Comparison of ENCODE assay signal across 15 cellular contexts in the genomic region with DNA sequence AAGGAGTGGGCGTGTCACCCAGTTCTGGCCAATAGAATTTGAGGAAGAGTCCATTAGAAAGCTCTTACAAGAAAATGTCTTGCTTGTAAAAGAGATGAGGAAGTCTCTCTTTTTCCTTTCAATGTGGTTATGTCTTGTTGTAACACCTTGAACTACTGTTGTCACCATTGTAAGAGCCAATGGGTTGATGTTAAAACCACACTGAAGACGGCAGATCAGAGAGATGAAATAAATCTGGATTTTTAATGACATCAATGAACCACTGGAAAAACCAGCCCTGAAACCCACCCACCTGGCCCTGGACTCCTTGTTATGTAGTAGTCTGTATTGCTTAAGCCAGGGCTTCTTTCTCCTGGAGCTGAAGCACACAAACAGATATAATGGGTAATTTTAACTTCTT.
DNase-seq lines count a peak whose midpoint lies in the region; ATAC-seq and TF ChIP-seq lines count a peak whose summit lies in the region.
"Had no signal": no experiment of that assay in that cellular context is flagged by ENCODE, and none has a peak within 500 bp of the region (broad histone marks: within the 10 kb centered on the region; RNA-seq: fewer than 3 reads in every experiment).

No MANE protein-coding gene starts in this region.

- peaks cover 11% of the 10 kb centered on the region for H3K4me1 Mint-ChIP-seq in activated naive CD8-positive, alpha-beta T cell treated with anti-CD3 and anti-CD28 coated beads for 36 hours
- peaks cover 6% of the 10 kb centered on the region for H3K4me1 Mint-ChIP-seq in activated naive CD8-positive, alpha-beta T cell treated with anti-CD3 and anti-CD28 coated beads, Interleukin-2, amount 50 U/mL, for 24 hours
- H3K4me1 Mint-ChIP-seq: B cell had no signal

- ATAC-seq in activated naive CD8-positive, alpha-beta T cell treated with anti-CD3 and anti-CD28 coated beads, Interleukin-2, amount 50 U/mL, for 24 hours = no peak
- ATAC-seq in stimulated activated naive CD8-positive, alpha-beta T cell treated with anti-CD3 and anti-CD28 coated beads, Interleukin-15, Interleukin-2, amounts not matched to agents 100 U/mL and 50 U/mL, for 24 hours = peak; percentile 59
- ATAC-seq in GM21447 (IDR thresholded peaks at IDR 0.05; ENCODE audit: unreplicated experiment) = no peak
- ATAC-seq: GM12878 had no signal

- in situ Hi-C loops in GM13977 (cut with MboI; ENCODE audit: low pct_unique_long_range_greater_than_20kb, low sequenced_read_pairs, unreplicated experiment) = no loop called here

- DNase-seq in activated naive CD8-positive, alpha-beta T cell treated with anti-CD3 and anti-CD28 coated beads for 36 hours = peak; percentile 24
- no peak for DNase-seq in activated naive CD8-positive, alpha-beta T cell treated with anti-CD3 and anti-CD28 coated beads, Interleukin-2, amount 50 U/mL, for 24 hours
- peak; percentile 19 for DNase-seq in MV-4-11 (lab: John Stamatoyannopoulos, UW)
- DNase-seq in stimulated activated naive CD8-positive, alpha-beta T cell treated with anti-CD3 and anti-CD28 coated beads, Interleukin-15, Interleukin-2, amounts not matched to agents 100 U/mL and 50 U/mL, for 24 hours = no peak
- DNase-seq in DMS153 (lab: John Stamatoyannopoulos, UW) = no peak
- no peak for DNase-seq in GM13977 (ENCODE audit: low spot score)
- DNase-seq: C1 segment of cervical spinal cord; Calu3; CD4-positive, alpha-beta T cell; DMS 273 treated with DMSO at 0.1 percent for 48 hours; DMS79; H7 had no signal

- no peaks in the 10 kb centered on the region for H3K9me3 Mint-ChIP-seq in activated naive CD8-positive, alpha-beta T cell treated with anti-CD3 and anti-CD28 coated beads for 36 hours
- no peaks in the 10 kb centered on the region for H3K9me3 Mint-ChIP-seq in activated naive CD8-positive, alpha-beta T cell treated with anti-CD3 and anti-CD28 coated beads, Interleukin-2, amount 50 U/mL, for 24 hours
- H3K9me3 Mint-ChIP-seq: CD4-positive, alpha-beta T cell had no signal

- H3K27me3 Mint-ChIP-seq in activated naive CD8-positive, alpha-beta T cell treated with anti-CD3 and anti-CD28 coated beads for 36 hours = peaks cover 18% of the 10 kb centered on the region
- peaks cover 8% of the 10 kb centered on the region for H3K27me3 Mint-ChIP-seq in activated naive CD8-positive, alpha-beta T cell treated with anti-CD3 and anti-CD28 coated beads, Interleukin-2, amount 50 U/mL, for 24 hours

- H3K36me3 Mint-ChIP-seq in activated naive CD8-positive, alpha-beta T cell treated with anti-CD3 and anti-CD28 coated beads for 36 hours = no peaks in the 10 kb centered on the region
- H3K36me3 Mint-ChIP-seq in activated naive CD8-positive, alpha-beta T cell treated with anti-CD3 and anti-CD28 coated beads, Interleukin-2, amount 50 U/mL, for 24 hours (ENCODE audit: low read depth) = no peaks in the 10 kb centered on the region

- peak overlapping the region; percentile 47 for H3K27ac Mint-ChIP-seq in activated naive CD8-positive, alpha-beta T cell treated with anti-CD3 and anti-CD28 coated beads for 36 hours
- no peak overlapping the region for H3K27ac Mint-ChIP-seq in activated naive CD8-positive, alpha-beta T cell treated with anti-CD3 and anti-CD28 coated beads, Interleukin-2, amount 50 U/mL, for 24 hours
- H3K27ac Mint-ChIP-seq: B cell; CD4-positive, alpha-beta T cell had no signal

- H3K4me3 Mint-ChIP-seq in activated naive CD8-positive, alpha-beta T cell treated with anti-CD3 and anti-CD28 coated beads for 36 hours = no peak overlapping the region
- no peak overlapping the region for H3K4me3 Mint-ChIP-seq in activated naive CD8-positive, alpha-beta T cell treated with anti-CD3 and anti-CD28 coated beads, Interleukin-2, amount 50 U/mL, for 24 hours
- H3K4me3 Mint-ChIP-seq: B cell; CD4-positive, alpha-beta T cell had no signal

- TF ChIP-seq CTCF in GM13977 (IDR thresholded peaks at IDR 0.05; ENCODE audit: extremely low read depth, insufficient read depth, missing control alignments) = no peak

Comparison
In these comparisons a context has a peak if more than half of its experiments do, and no peak if none do; other contexts are left out.
1. DNase-seq: peak in activated naive CD8-positive, alpha-beta T cell treated with anti-CD3 and anti-CD28 coated beads for 36 hours (single experiment) and MV-4-11 (single experiment); none in activated naive CD8-positive, alpha-beta T cell treated with anti-CD3 and anti-CD28 coated beads, Interleukin-2, amount 50 U/mL, for 24 hours (single experiment), stimulated activated naive CD8-positive, alpha-beta T cell treated with anti-CD3 and anti-CD28 coated beads, Interleukin-15, Interleukin-2, amounts not matched to agents 100 U/mL and 50 U/mL, for 24 hours (single experiment), DMS153 (single experiment) and GM13977 (single experiment).